ENCODE assay signal across 20 cellular contexts in genomic region chr14:104281768-104282301, GRCh38.
DNase-seq lines count a peak whose midpoint lies in the region; ATAC-seq and TF ChIP-seq lines count a peak whose summit lies in the region.
"Had no signal": no experiment of that assay in that cellular context is flagged by ENCODE, and none has a peak within 500 bp of the region (broad histone marks: within the 10 kb centered on the region; RNA-seq: fewer than 3 reads in every experiment).

No MANE protein-coding gene starts in this region.

- peaks cover 8 to 10% of the 10 kb centered on the region in 2 experiments for H3K4me1 Mint-ChIP-seq in H9
- H3K4me1 Mint-ChIP-seq: T-cell had no signal

- no peak overlapping the region for H3K18ac ChIP-seq in H9 (ENCODE audit: insufficient read length, low read depth, low read length)

- H3K27me3 Mint-ChIP-seq in H9 (ENCODE audit: low read depth), result peaks cover 14% of the 10 kb centered on the region

- H2BK12ac ChIP-seq in H9 (ENCODE audit: insufficient read length, low read depth, low read length), result no peak overlapping the region

- H2BK120ac ChIP-seq in H9 (ENCODE audit: low read depth, low read length, poor library complexity, severe bottlenecking), result no peak overlapping the region

- H4K20me1 ChIP-seq in H9 (ENCODE audit: control insufficient read depth, insufficient read depth, insufficient read length), result no peaks in the 10 kb centered on the region

- no peaks in the 10 kb centered on the region for H3K79me2 ChIP-seq in H9 (ENCODE audit: insufficient read depth, low read length)

- TF ChIP-seq CTCF in H9 (conservative IDR thresholded peaks at IDR 0.05) (no peak), coronary artery (IDR thresholded peaks at IDR 0.05) (no peak), right lobe of liver (IDR thresholded peaks at IDR 0.05) (no peak)

- H3K56ac ChIP-seq in H9 (ENCODE audit: insufficient read length, low read depth, low read length), result no peak overlapping the region

- TF ChIP-seq POLR2A in right lobe of liver (IDR thresholded peaks at IDR 0.05), result no peak

- peak; percentile 85 to 91 (median 88) for ATAC-seq in right lobe of liver
- ATAC-seq in sciatic nerve, result no peak
- ATAC-seq in HG03378 (IDR thresholded peaks at IDR 0.05; ENCODE audit: unreplicated experiment), result no peak
- ATAC-seq: T-cell had no signal

- WGBS in H9 (ENCODE audit: extremely low coverage, insufficient read length, low lambda C conversion rate), result no CpG with 5 or more reads among the region's 11 CpGs
- no CpG with 5 or more reads among the region's 11 CpGs for WGBS in right lobe of liver (ENCODE audit: insufficient coverage, low coverage, low lambda C conversion rate, missing lambda C conversion rate)

- H3K23ac ChIP-seq in H9 (ENCODE audit: insufficient read length, low read depth, low read length), result no peak overlapping the region

- H3K79me1 ChIP-seq in H9 (ENCODE audit: insufficient read depth, low read depth, low read length, poor library complexity, severe bottlenecking), result no peaks in the 10 kb centered on the region

- H2BK15ac ChIP-seq in H9 (ENCODE audit: low read depth, low read length), result no peak overlapping the region

- H4K8ac ChIP-seq in H9 (replicated peaks; ENCODE audit: insufficient read length, low read depth, low read length), result no peak overlapping the region

- H2BK20ac ChIP-seq in H9 (ENCODE audit: low read depth, low read length, poor library complexity, severe bottlenecking), result no peak overlapping the region

- H2BK5ac ChIP-seq in H9 (ENCODE audit: insufficient read length, low read length), result no peak overlapping the region

- H3K27ac ChIP-seq in H9 (ENCODE audit: insufficient read length, low read depth, low read length) (no peak overlapping the region), coronary artery (no peak overlapping the region), right lobe of liver (peak overlapping the region; percentile 18 to 58 (median 48))
- H3K27ac ChIP-seq: adrenal gland, cardiac muscle cell had no signal

- H3K4me3 Mint-ChIP-seq in H9, result no peak overlapping the region
- H3K4me3 Mint-ChIP-seq: activated CD4-positive, alpha-beta memory T cell treated with anti-CD3 and anti-CD28 coated beads for 36 hours; T-cell had no signal

- no peaks in the 10 kb centered on the region for H3K36me3 ChIP-seq in right lobe of liver
- H3K36me3 ChIP-seq: adrenal gland, cardiac muscle cell had no signal

- H2AK5ac ChIP-seq in H9 (ENCODE audit: insufficient read length, low read length), result no peak overlapping the region

- H3K4me1 ChIP-seq in H9 (ENCODE audit: insufficient read depth, low read length) (no peaks in the 10 kb centered on the region), right lobe of liver (peaks cover 0 to 33% (median 15%) of the 10 kb centered on the region in 4 donors)
- H3K4me1 ChIP-seq: adrenal gland had no signal

- H3K23me2 ChIP-seq in H9 (ENCODE audit: insufficient read length, low read depth, low read length, poor library complexity, severe bottlenecking), result no peaks in the 10 kb centered on the region

- no peak overlapping the region for H3K9ac ChIP-seq in H9 (ENCODE audit: extremely low read depth, insufficient read length, low read length)

- no peak overlapping the region for H3T11ph ChIP-seq in H9 (ENCODE audit: low read length)

- H3K14ac ChIP-seq in H9 (ENCODE audit: insufficient read depth, low read length), result no peak overlapping the region

- H3K9me3 Mint-ChIP-seq in H9, result peaks cover 4% of the 10 kb centered on the region in 2 experiments; a peak in 4 of 5 replicates
- H3K9me3 Mint-ChIP-seq: activated CD4-positive, alpha-beta memory T cell treated with anti-CD3 and anti-CD28 coated beads for 36 hours; T-cell had no signal

- DNase-seq in H9, result peak; percentile 18
- peak; percentile 38 for DNase-seq in coronary artery (ENCODE audit: low spot score)
- DNase-seq in right lobe of liver, result peak; percentile 73 to 90 (median 87)
- DNase-seq in sciatic nerve (ENCODE audit: low spot score), result peak; percentile 30
- DNase-seq in activated gamma-delta T cell (lab: John Stamatoyannopoulos, UW), result no peak
- no peak for DNase-seq in kidney tubule cell (ENCODE audit: low spot score)
- DNase-seq: activated CD4-positive, alpha-beta memory T cell treated with anti-CD3 and anti-CD28 coated beads for 36 hours; activated T-cell treated with anti-CD3 and anti-CD28 coated beads, Interleukin-2, amount 50 U/mL, for 48 hours; AML-193; effector memory CD4-positive, alpha-beta T cell; KG1; midbrain; NCI-H1048; NCI-H524 treated with DMSO at 0.1 percent for 48 hours; SHP77 treated with DMSO at 0.1 percent for 48 hours; stimulated activated CD4-positive, alpha-beta T cell treated with anti-CD3 and anti-CD28 coated beads, Interleukin-4, amount 100 ng/mL, for 1 hour had no signal

- H3K4me2 ChIP-seq in H9 (ENCODE audit: insufficient read depth, insufficient read length, low read length), result no peak overlapping the region

- H3K27ac Mint-ChIP-seq in H9, result no peak overlapping the region
- H3K27ac Mint-ChIP-seq: activated CD4-positive, alpha-beta memory T cell treated with anti-CD3 and anti-CD28 coated beads for 36 hours; T-cell had no signal

- no peak overlapping the region for H2AFZ ChIP-seq in H9 (ENCODE audit: low read length)

- H3K9me3 ChIP-seq in H9 (ENCODE audit: control insufficient read depth, low read depth, low read length) (no peaks in the 10 kb centered on the region), right lobe of liver (no peaks in the 10 kb centered on the region)
- H3K9me3 ChIP-seq: adrenal gland had no signal

- H3K4me3 ChIP-seq in coronary artery, result no peak overlapping the region
- H3K4me3 ChIP-seq in right lobe of liver, result peak overlapping the region in 2 of 3 donors; percentile 17 to 19
- H3K4me3 ChIP-seq: adrenal gland, cardiac muscle cell had no signal

- H3K36me3 Mint-ChIP-seq in H9 (ENCODE audit: insufficient read depth in 1 of 3, low read depth in 3 of 3), result no peaks in the 10 kb centered on the region
- H3K36me3 Mint-ChIP-seq: activated CD4-positive, alpha-beta memory T cell treated with anti-CD3 and anti-CD28 coated beads for 36 hours; T-cell had no signal

- no peak overlapping the region for H4K91ac ChIP-seq in H9 (ENCODE audit: insufficient read length, low read depth, low read length)

- intact Hi-C loops in right lobe of liver (cut with DNase I) (no loop called here), sciatic nerve (cut with DNase I) (no loop called here)

- no peaks in the 10 kb centered on the region for H3K27me3 ChIP-seq in H9 (ENCODE audit: insufficient read depth, low read length)
- no peaks in the 10 kb centered on the region for H3K27me3 ChIP-seq in right lobe of liver
- H3K27me3 ChIP-seq: adrenal gland, cardiac muscle cell had no signal

- H4K5ac ChIP-seq in H9 (ENCODE audit: insufficient read length, low read depth, low read length), result no peak overlapping the region

- no peak overlapping the region for H3K4ac ChIP-seq in H9 (ENCODE audit: low read depth, low read length)

Comparison
In these comparisons a context has a peak if more than half of its experiments do, and no peak if none do; other contexts are left out.
1. DNase-seq: peak in H9 (single experiment), coronary artery (single experiment), right lobe of liver (3 of 3) and sciatic nerve (single experiment); none in activated gamma-delta T cell (single experiment) and kidney tubule cell (single experiment).
2. H3K27ac ChIP-seq: peak in right lobe of liver (3 of 3); none in H9 (single experiment) and coronary artery (0 of 2).
3. ATAC-seq: peak in right lobe of liver (4 of 4); none in sciatic nerve (single experiment) and HG03378 (single experiment).